In the genomic region with DNA sequence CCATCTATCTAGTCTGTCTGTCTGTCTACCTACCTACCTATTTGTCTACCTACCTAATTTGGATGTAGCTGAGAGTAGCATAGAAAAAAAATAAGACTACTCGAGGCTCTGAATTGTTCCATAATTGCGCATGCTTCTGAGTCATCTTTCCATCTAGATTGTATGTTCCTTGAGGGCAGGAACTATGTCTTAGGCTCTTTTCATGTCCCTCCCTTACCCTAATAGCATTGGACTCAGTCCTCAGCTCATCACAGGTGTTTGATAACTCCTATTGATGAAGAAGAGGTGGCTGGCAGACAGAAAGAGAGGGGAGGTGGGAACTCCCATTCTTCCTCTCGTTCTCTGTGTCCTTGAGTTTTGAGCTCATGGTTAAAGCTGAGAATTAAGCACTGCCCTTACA, we compare ENCODE assay signal across 11 cellular contexts.
"Had no signal": no experiment of that assay in that cellular context is flagged by ENCODE, and none has a peak within 500 bp of the region (broad histone marks: within the 10 kb centered on the region; RNA-seq: fewer than 3 reads in every experiment).

No MANE protein-coding gene starts in this region.

- H3K36me3 ChIP-seq: HAP-1 had no signal

- DNase-seq: GM23248, GOT3, H7, H9, HCEC 1CT, HFFc6 had no signal

- H2AFZ ChIP-seq: GM23248, GM23338 had no signal

- H3K4me3 ChIP-seq: GM23248, GM23338, HAP-1 had no signal

- H3K27ac ChIP-seq: GM23248 had no signal

- H3K4me2 ChIP-seq: GM23338 had no signal

- H3K9ac ChIP-seq: GM23248 had no signal

- H3K9me3 ChIP-seq: HAP-1 had no signal

- FAIRE-seq: H1, H54 had no signal

- H3K4me1 ChIP-seq: HAP-1 had no signal

- ATAC-seq: GM23338, HCT116 had no signal
